1 cellular context compared by ENCODE assay signal in genomic region chr7:2558620-2559282, GRCh38.
TF ChIP-seq lines count a peak whose summit lies in the region.

Gene IQCE, plus strand, starts transcription at chr7:2558979. Its CDS starts 203 bp downstream, at chr7:2559182.

TF ChIP-seq in HepG2, 621 proteins besides CTCF, POLR2A, EP300 and RAD21 (continued from another document and continues in another):
- TF ChIP-seq E2F1 (CRISPR knock-in tag; IDR thresholded peaks at IDR 0.05) (no peak), CREBL2 (CRISPR knock-in tag; IDR thresholded peaks at IDR 0.05; ENCODE audit: borderline replicate concordance) (no peak), MLXIP (CRISPR knock-in tag; IDR thresholded peaks at IDR 0.05; ENCODE audit: borderline replicate concordance) (no peak), ZNF766 (CRISPR knock-in tag; IDR thresholded peaks at IDR 0.05; ENCODE audit: borderline replicate concordance) (0 out of 2 replicates have a peak, but pooled peaks have one; percentile 25), RORA (CRISPR knock-in tag; IDR thresholded peaks at IDR 0.05) (no peak), ZNF784 (CRISPR knock-in tag; IDR thresholded peaks at IDR 0.05; ENCODE audit: borderline replicate concordance) (no peak), RELA (CRISPR knock-in tag; IDR thresholded peaks at IDR 0.05) (no peak), NFIC (IDR thresholded peaks at IDR 0.05; ENCODE audit: low read length) (no peak), SYNCRIP (IDR thresholded peaks at IDR 0.05; ENCODE audit: insufficient read depth, low read depth, low read length) (no peak), ZNF776 (CRISPR knock-in tag; IDR thresholded peaks at IDR 0.05) (peak; percentile 35; the same call in 1 of the 2 replicates), SRSF1 (optimal IDR thresholded peaks at IDR 0.05; ENCODE audit: low read depth, low read length) (no peak), EZH2 (conservative IDR thresholded peaks at IDR 0.05; ENCODE audit: low read depth, low read length) (no peak), ZNF550 (CRISPR knock-in tag; IDR thresholded peaks at IDR 0.05; ENCODE audit: borderline replicate concordance) (no peak), ZNF746 (CRISPR knock-in tag; IDR thresholded peaks at IDR 0.05) (no peak), ATRX (CRISPR knock-in tag; IDR thresholded peaks at IDR 0.05; ENCODE audit: borderline replicate concordance) (no peak), ZC3H13 (CRISPR knock-in tag; IDR thresholded peaks at IDR 0.05) (no peak), E2F2 (CRISPR knock-in tag; IDR thresholded peaks at IDR 0.05; ENCODE audit: borderline replicate concordance) (no peak), AFF4 (CRISPR knock-in tag; IDR thresholded peaks at IDR 0.05) (no peak), ARID2 (CRISPR knock-in tag; IDR thresholded peaks at IDR 0.05; ENCODE audit: borderline replicate concordance) (no peak), ZNF713 (CRISPR knock-in tag; IDR thresholded peaks at IDR 0.05) (no peak), RCOR2 (CRISPR knock-in tag; IDR thresholded peaks at IDR 0.05) (peak; percentile 59; the same call in 1 of the 2 replicates), ZHX2 (IDR thresholded peaks at IDR 0.05; ENCODE audit: low read depth) (no peak), ZHX2 (CRISPR knock-in tag; IDR thresholded peaks at IDR 0.05; ENCODE audit: borderline replicate concordance) (no peak), PRMT3 (CRISPR knock-in tag; IDR thresholded peaks at IDR 0.05; ENCODE audit: borderline replicate concordance, low read depth) (no peak), KLF16 (CRISPR knock-in tag; IDR thresholded peaks at IDR 0.05) (no peak; a peak in 1 of 4 replicates), ZBTB10 (CRISPR knock-in tag; IDR thresholded peaks at IDR 0.05; ENCODE audit: borderline replicate concordance) (no peak), ATF4 (CRISPR knock-in tag; IDR thresholded peaks at IDR 0.05) (no peak), ZNF607 (CRISPR knock-in tag; IDR thresholded peaks at IDR 0.05; ENCODE audit: borderline replicate concordance) (no peak), ZNF260 (CRISPR knock-in tag; IDR thresholded peaks at IDR 0.05; ENCODE audit: borderline replicate concordance, low read depth) (no peak), HDAC6 (IDR thresholded peaks at IDR 0.05; ENCODE audit: low read depth, low read length) (no peak), DPF2 (CRISPR knock-in tag; IDR thresholded peaks at IDR 0.05; ENCODE audit: borderline replicate concordance, low read depth) (no peak), PCBP1 (IDR thresholded peaks at IDR 0.05; ENCODE audit: borderline replicate concordance, low read depth, low read length) (no peak), MAF1 (CRISPR knock-in tag; IDR thresholded peaks at IDR 0.05; ENCODE audit: borderline replicate concordance) (no peak), ZNF530 (CRISPR knock-in tag; IDR thresholded peaks at IDR 0.05; ENCODE audit: low read depth) (no peak), POLR2G (IDR thresholded peaks at IDR 0.05; ENCODE audit: low read depth, low read length) (no peak), MAZ (IDR thresholded peaks at IDR 0.05; ENCODE audit: borderline replicate concordance, low read depth, low read length) (peak; percentile 58; the same call in 1 of the 2 replicates), MAZ (CRISPR knock-in tag; IDR thresholded peaks at IDR 0.05; ENCODE audit: low read depth) (peak; percentile 67), ZBTB26 (CRISPR knock-in tag; IDR thresholded peaks at IDR 0.05; ENCODE audit: borderline replicate concordance) (no peak), MBD4 (IDR thresholded peaks at IDR 0.05; ENCODE audit: borderline replicate concordance, low read length) (no peak)
